Comparison of ENCODE assay signal across 24 cellular contexts in genomic region chr17:67019126-67019507, GRCh38. TPM values are rescaled to one million over a fixed set of nuclear protein-coding genes. Genes with fewer than 3 reads are reported as not detected.
"Had no signal": no experiment of that assay in that cellular context is flagged by ENCODE, and none has a peak within 500 bp of the region (broad histone marks: within the 10 kb centered on the region; RNA-seq: fewer than 3 reads in every experiment).

No MANE protein-coding gene starts in this region.

- H3K4me1 Mint-ChIP-seq: activated CD4-positive, alpha-beta memory T cell treated with anti-CD3 and anti-CD28 coated beads, Interleukin-2, amount 10 ng/mL, durations not matched to agents 7 days and 5 days; activated CD8-positive, alpha-beta memory T cell treated with anti-CD3 and anti-CD28 coated beads, Interleukin-2, amount 10 ng/mL, durations not matched to agents 7 days and 5 days had no signal

- H3K9me3 ChIP-seq: colonic mucosa, gastrocnemius medialis, heart left ventricle, left lung, tibial artery had no signal

- H3K36me3 ChIP-seq: colonic mucosa, gastrocnemius medialis, heart left ventricle, left lung, tibial artery had no signal

- H3K27ac ChIP-seq: colonic mucosa, gastrocnemius medialis, heart left ventricle, left lung, tibial artery had no signal

- DNase-seq: activated CD4-positive, alpha-beta memory T cell treated with anti-CD3 and anti-CD28 coated beads, Interleukin-2, amount 10 ng/mL, durations not matched to agents 7 days and 5 days; activated CD4-positive, alpha-beta T cell treated with anti-CD3 and anti-CD28 coated beads for 48 hours; activated CD4-positive, CD25-positive, alpha-beta regulatory T cell; activated CD8-positive, alpha-beta memory T cell treated with anti-CD3 and anti-CD28 coated beads, Interleukin-2, amount 10 ng/mL, durations not matched to agents 7 days and 5 days; amniotic stem cell; colonic mucosa; gastrocnemius medialis; heart left ventricle; kidney; left lung; stimulated activated CD4-positive, alpha-beta T cell treated with anti-CD3 and anti-CD28 coated beads, Interleukin-2, amount 100 ng/mL, for 24 hours; stimulated activated naive CD8-positive, alpha-beta T cell treated with anti-CD3 and anti-CD28 coated beads, Interleukin-15, Interleukin-2, amounts not matched to agents 100 U/mL and 50 U/mL, for 24 hours; tibial artery had no signal

- H3K9me3 Mint-ChIP-seq: activated CD4-positive, alpha-beta memory T cell treated with anti-CD3 and anti-CD28 coated beads, Interleukin-2, amount 10 ng/mL, durations not matched to agents 7 days and 5 days; mesothelial cell of epicardium; natural killer cell treated with Interleukin-12 subunit alpha and Interleukin-12 subunit beta and Interleukin-15 and Interleukin-18, amount 100 ng/mL, for 72 hours had no signal

- FAIRE-seq: endometrium, kidney, urothelium cell line had no signal

- H3K27ac Mint-ChIP-seq: activated CD4-positive, alpha-beta memory T cell treated with anti-CD3 and anti-CD28 coated beads, Interleukin-2, amount 10 ng/mL, durations not matched to agents 7 days and 5 days; activated CD8-positive, alpha-beta memory T cell treated with anti-CD3 and anti-CD28 coated beads, Interleukin-2, amount 10 ng/mL, durations not matched to agents 7 days and 5 days; activated naive CD8-positive, alpha-beta T cell; mesothelial cell of epicardium; natural killer cell treated with Interleukin-12 subunit alpha and Interleukin-12 subunit beta and Interleukin-15 and Interleukin-18, amount 100 ng/mL, for 72 hours had no signal

- H3K4me3 Mint-ChIP-seq: activated CD4-positive, alpha-beta memory T cell treated with anti-CD3 and anti-CD28 coated beads, Interleukin-2, amount 10 ng/mL, durations not matched to agents 7 days and 5 days; activated CD8-positive, alpha-beta memory T cell treated with anti-CD3 and anti-CD28 coated beads, Interleukin-2, amount 10 ng/mL, durations not matched to agents 7 days and 5 days; activated naive CD8-positive, alpha-beta T cell; mesothelial cell of epicardium; natural killer cell treated with Interleukin-12 subunit alpha and Interleukin-12 subunit beta and Interleukin-15 and Interleukin-18, amount 100 ng/mL, for 72 hours had no signal

- H3K4me1 ChIP-seq: colonic mucosa, heart left ventricle, left lung, tibial artery had no signal

- ATAC-seq: activated CD8-positive, alpha-beta memory T cell treated with anti-CD3 and anti-CD28 coated beads, Interleukin-2, amount 10 ng/mL, durations not matched to agents 7 days and 5 days; gastrocnemius medialis; heart left ventricle; left lung; natural killer cell treated with Interleukin-12 subunit alpha and Interleukin-12 subunit beta and Interleukin-15 and Interleukin-18, amount 100 ng/mL, for 72 hours; stimulated activated naive CD8-positive, alpha-beta T cell treated with anti-CD3 and anti-CD28 coated beads, Interleukin-15, Interleukin-2, amounts not matched to agents 100 U/mL and 50 U/mL, for 24 hours had no signal

- H3K27me3 ChIP-seq: colonic mucosa, gastrocnemius medialis had no signal

- H3K4me3 ChIP-seq: colonic mucosa, gastrocnemius medialis, heart left ventricle, left lung, tibial artery had no signal

- H3K36me3 Mint-ChIP-seq: activated CD8-positive, alpha-beta memory T cell treated with anti-CD3 and anti-CD28 coated beads, Interleukin-2, amount 10 ng/mL, durations not matched to agents 7 days and 5 days; activated naive CD8-positive, alpha-beta T cell; mesothelial cell of epicardium; natural killer cell treated with Interleukin-12 subunit alpha and Interleukin-12 subunit beta and Interleukin-15 and Interleukin-18, amount 100 ng/mL, for 72 hours had no signal

RNA-seq across cellular contexts. Expression of gene CACNG1, which starts 25.2 kb away (rescaled TPM):
- total RNA-seq: activated CD4-positive, alpha-beta memory T cell treated with anti-CD3 and anti-CD28 coated beads, Interleukin-2, amount 10 ng/mL, durations not matched to agents 7 days and 5 days; activated CD8-positive, alpha-beta memory T cell treated with anti-CD3 and anti-CD28 coated beads, Interleukin-2, amount 10 ng/mL, durations not matched to agents 7 days and 5 days; cardiac septum; colonic mucosa; heart left ventricle; kidney; left lung; lung microvascular endothelial cell; natural killer cell treated with Interleukin-12 subunit alpha and Interleukin-12 subunit beta and Interleukin-15 and Interleukin-18, amount 100 ng/mL, for 72 hours; omental fat pad; posterior vena cava; T-helper 2 cell treated with Interferon-gamma antibody and Interleukin-4, amounts not matched to agents 100 ng/mL and 5 ng/mL, for 36 hours had no signal
- polyA plus RNA-seq: esophagus, heart left ventricle had no signal

RNA-seq across cellular contexts. Expression of gene CACNG4, which starts 54.6 kb away (rescaled TPM):
- total RNA-seq: activated CD4-positive, alpha-beta memory T cell treated with anti-CD3 and anti-CD28 coated beads, Interleukin-2, amount 10 ng/mL, durations not matched to agents 7 days and 5 days; activated CD8-positive, alpha-beta memory T cell treated with anti-CD3 and anti-CD28 coated beads, Interleukin-2, amount 10 ng/mL, durations not matched to agents 7 days and 5 days; gastrocnemius medialis; lung microvascular endothelial cell; natural killer cell treated with Interleukin-12 subunit alpha and Interleukin-12 subunit beta and Interleukin-15 and Interleukin-18, amount 100 ng/mL, for 72 hours; posterior vena cava; T-helper 2 cell treated with Interferon-gamma antibody and Interleukin-4, amounts not matched to agents 100 ng/mL and 5 ng/mL, for 36 hours had no signal
